30 cellular contexts compared by ENCODE assay signal in genomic region chr11:57974132-57974531, GRCh38. TPM values are rescaled to one million over a fixed set of nuclear protein-coding genes. Genes with fewer than 3 reads are reported as not detected.
"Had no signal": no experiment of that assay in that cellular context is flagged by ENCODE, and none has a peak within 500 bp of the region (broad histone marks: within the 10 kb centered on the region; RNA-seq: fewer than 3 reads in every experiment).

No MANE protein-coding gene starts in this region.

- ATAC-seq: heart right ventricle; naive thymus-derived CD8-positive, alpha-beta T cell; pancreas; stimulated activated effector memory CD8-positive, alpha-beta T cell treated with anti-CD3 and anti-CD28 coated beads, Interleukin-12 subunit alpha, Interleukin-12 subunit beta, amount 100 ng/mL, for 72 hours had no signal

- H3K9me3 ChIP-seq: left ventricle myocardium inferior, pancreas, prostate gland, sigmoid colon, suprapubic skin, thoracic aorta, tibial artery, upper lobe of right lung had no signal

- H3K4me2 ChIP-seq: hepatocyte had no signal

- FAIRE-seq: pancreas had no signal

- H3K36me3 ChIP-seq: heart right ventricle, left ventricle myocardium inferior, pancreas, prostate gland, sigmoid colon, suprapubic skin, thoracic aorta, tibial artery, upper lobe of right lung had no signal

- H3K4me1 ChIP-seq: heart right ventricle, left ventricle myocardium inferior, prostate gland, sigmoid colon, suprapubic skin, tibial artery, upper lobe of right lung had no signal

- H2AFZ ChIP-seq: hepatocyte had no signal

- DNase-seq: heart right ventricle; islet precursor cell; left ventricle myocardium inferior; mesendoderm; naive thymus-derived CD8-positive, alpha-beta T cell; pancreas; retina; right cardiac atrium; sigmoid colon; stimulated activated CD4-positive, alpha-beta T cell treated with anti-CD3 and anti-CD28 coated beads, Interleukin-12 subunit alpha, Interleukin-12 subunit beta, amount 100 ng/mL, for 4 hours; stimulated activated CD4-positive, alpha-beta T cell treated with anti-CD3 and anti-CD28 coated beads, Interleukin-15, amount 100 ng/mL, for 24 hours; stimulated activated CD4-positive, alpha-beta T cell treated with anti-CD3 and anti-CD28 coated beads, Interleukin-2, amount 100 ng/mL, for 24 hours; stimulated activated CD4-positive, alpha-beta T cell treated with anti-CD3 and anti-CD28 coated beads, Interleukin-4, amount 100 ng/mL, for 1 hour; stimulated activated naive CD4-positive, alpha-beta T cell; tibial artery; upper lobe of right lung had no signal

- H3K27ac ChIP-seq: heart right ventricle, hepatocyte, left ventricle myocardium inferior, prostate gland, sigmoid colon, suprapubic skin, thoracic aorta, tibial artery, upper lobe of right lung had no signal

- H3K4me3 ChIP-seq: heart right ventricle, hepatocyte, left ventricle myocardium inferior, lung, pancreas, prostate gland, sigmoid colon, suprapubic skin, thoracic aorta, tibial artery, upper lobe of right lung had no signal

- H3K79me2 ChIP-seq: hepatocyte had no signal

- H3K27me3 ChIP-seq: heart right ventricle, hepatocyte, pancreas, sigmoid colon, suprapubic skin, tibial artery, upper lobe of right lung had no signal

RNA-seq across cellular contexts. Expression of gene OR9Q1, which starts 49.5 kb away (rescaled TPM):
- total RNA-seq: heart right ventricle; hepatocyte; kidney epithelial cell; left ventricle myocardium inferior; lower leg skin; mesothelial cell of epicardium; mononuclear cell; naive thymus-derived CD8-positive, alpha-beta T cell; neural crest cell; osteoblast; pancreas; prostate gland; right cardiac atrium; sigmoid colon; skeletal muscle tissue; subcutaneous adipose tissue; thoracic aorta; upper lobe of right lung had no signal
- polyA plus RNA-seq: heart right ventricle; hepatocyte; lung; naive thymus-derived CD8-positive, alpha-beta T cell; pancreas; right cardiac atrium; sigmoid colon had no signal

RNA-seq across cellular contexts. Expression of gene OR6Q1, which starts 56.6 kb away (rescaled TPM):
- total RNA-seq: heart right ventricle; hepatocyte; kidney epithelial cell; left ventricle myocardium inferior; lower leg skin; lung; mesothelial cell of epicardium; mononuclear cell; naive thymus-derived CD8-positive, alpha-beta T cell; neural crest cell; osteoblast; pancreas; prostate gland; right cardiac atrium; sigmoid colon; skeletal muscle tissue; subcutaneous adipose tissue; thoracic aorta; upper lobe of right lung had no signal
- polyA plus RNA-seq: heart right ventricle; hepatocyte; lung; naive thymus-derived CD8-positive, alpha-beta T cell; pancreas; right cardiac atrium; sigmoid colon had no signal
